14 cellular contexts compared by ENCODE assay signal in genomic region chr4:172758586-172759340, GRCh38.
DNase-seq lines count a peak whose midpoint lies in the region; ATAC-seq and TF ChIP-seq lines count a peak whose summit lies in the region.
"Had no signal": no experiment of that assay in that cellular context is flagged by ENCODE, and none has a peak within 500 bp of the region (broad histone marks: within the 10 kb centered on the region; RNA-seq: fewer than 3 reads in every experiment).

No MANE protein-coding gene starts in this region.

- H3K79me2 ChIP-seq in fibroblast of lung (ENCODE audit: control insufficient read depth, insufficient read depth, low read length) = no peaks in the 10 kb centered on the region

- H3K27me3 Mint-ChIP-seq in HFFc6 (ENCODE audit: insufficient read depth) = no peaks in the 10 kb centered on the region; the same call in none of the 2 replicates
- H3K27me3 Mint-ChIP-seq: activated naive CD8-positive, alpha-beta T cell treated with anti-CD3 and anti-CD28 coated beads for 36 hours; T-helper 17 cell had no signal

- no TSS peak for BruUV-seq in Panc1 (replicated peaks; lab: Mats Ljungman, UMichigan)

- no peaks in the 10 kb centered on the region for H4K20me1 ChIP-seq in fibroblast of lung (ENCODE audit: control insufficient read depth, extremely low read depth, insufficient read depth, low read length)

- H2AFZ ChIP-seq in fibroblast of lung (ENCODE audit: low read length) = no peak overlapping the region

- CTCF ChIA-PET in Panc1 (lab: Charles Lee) = no interaction called here

- H3K9ac ChIP-seq in fibroblast of lung (ENCODE audit: insufficient read depth, low read length) = no peak overlapping the region

- intact Hi-C loops in Panc1 (cut with micrococcal nuclease; ENCODE audit: unreplicated experiment) = no loop called here
- intact Hi-C loops in sigmoid colon (cut with DNase I) = no loop called here

- peaks cover 5% of the 10 kb centered on the region; the same call in 1 of the 2 replicates for H3K36me3 Mint-ChIP-seq in HFFc6 (ENCODE audit: low read depth)
- H3K36me3 Mint-ChIP-seq: activated naive CD8-positive, alpha-beta T cell treated with anti-CD3 and anti-CD28 coated beads for 36 hours had no signal

- H3K27ac Mint-ChIP-seq in HFFc6 = no peak overlapping the region
- H3K27ac Mint-ChIP-seq: activated CD8-positive, alpha-beta T cell treated with anti-CD3 and anti-CD28 coated beads, Interleukin-2, amount 10 ng/mL, durations not matched to agents 7 days and 5 days; activated naive CD8-positive, alpha-beta T cell treated with anti-CD3 and anti-CD28 coated beads for 36 hours; T-helper 17 cell had no signal

- H3K4me2 ChIP-seq in fibroblast of lung (ENCODE audit: extremely low read depth, insufficient read depth, low read length) = no peak overlapping the region

- TF ChIP-seq CTCF in HFFc6 (IDR thresholded peaks at IDR 0.05) (no peak), Panc1 (IDR thresholded peaks at IDR 0.05) (no peak), fibroblast of lung (conservative IDR thresholded peaks at IDR 0.05 in 1 of 2, IDR thresholded peaks at IDR 0.05 in 1 of 2; ENCODE audit: low read depth in 1 of 2, low read length in 2 of 2) (no peak), sigmoid colon (IDR thresholded peaks at IDR 0.05) (no peak)

- WGBS in sigmoid colon, 2 donors = 75 to 87% methylated on average over 2 of the region's 2 CpGs

- H3K4me3 ChIP-seq in Panc1 (ENCODE audit: low read depth in 2 of 2, low read length in 2 of 2) = no peak overlapping the region
- H3K4me3 ChIP-seq in fibroblast of lung (replicated peaks in 1 of 4; ENCODE audit: control extremely low read depth in 1 of 4, insufficient read depth in 1 of 4, low read depth in 3 of 4, low read length in 4 of 4) = no peak overlapping the region
- no peak overlapping the region for H3K4me3 ChIP-seq in sigmoid colon

- peaks cover 10% of the 10 kb centered on the region; the same call in 1 of the 2 replicates for H3K4me1 Mint-ChIP-seq in HFFc6 (ENCODE audit: low read depth)
- H3K4me1 Mint-ChIP-seq: activated naive CD8-positive, alpha-beta T cell treated with anti-CD3 and anti-CD28 coated beads for 36 hours; T-helper 17 cell had no signal

- in situ Hi-C loops in Panc1 (cut with HindIII; ENCODE audit: low pct_unique_long_range_greater_than_20kb, low sequenced_read_pairs) = no loop called here

- H3K36me3 ChIP-seq in Panc1 (ENCODE audit: control insufficient read depth, insufficient read depth, low read length) (no peaks in the 10 kb centered on the region), fibroblast of lung (ENCODE audit: control insufficient read depth, insufficient read depth, low read length) (no peaks in the 10 kb centered on the region), sigmoid colon (no peaks in the 10 kb centered on the region)

- H3K4me1 ChIP-seq in Panc1 (ENCODE audit: control insufficient read depth, insufficient read depth, low read length) (no peaks in the 10 kb centered on the region), fibroblast of lung (ENCODE audit: control insufficient read depth, extremely low read depth, insufficient read depth, low read length) (no peaks in the 10 kb centered on the region), sigmoid colon (no peaks in the 10 kb centered on the region)

- no peak for TF ChIP-seq EP300 in sigmoid colon (IDR thresholded peaks at IDR 0.05)

- no peak for ATAC-seq in Panc1
- ATAC-seq in GM18517 (IDR thresholded peaks at IDR 0.05; ENCODE audit: unreplicated experiment) = no peak
- ATAC-seq: activated CD8-positive, alpha-beta T cell treated with anti-CD3 and anti-CD28 coated beads, Interleukin-2, amount 10 ng/mL, durations not matched to agents 7 days and 5 days; T-helper 17 cell had no signal

- H3K27me3 ChIP-seq in Panc1 (ENCODE audit: control insufficient read depth, insufficient read depth, low read length) = no peaks in the 10 kb centered on the region
- H3K27me3 ChIP-seq in fibroblast of lung (ENCODE audit: control insufficient read depth, insufficient read depth, low read length) = no peaks in the 10 kb centered on the region
- no peaks in the 10 kb centered on the region for H3K27me3 ChIP-seq in sigmoid colon

- no peak for TF ChIP-seq POLR2A in sigmoid colon (IDR thresholded peaks at IDR 0.05)

- peak; percentile 75 for DNase-seq in A172 (ENCODE audit: low spot score)
- DNase-seq in HFFc6 = peak; percentile 81
- DNase-seq in Panc1 (ENCODE audit: low read depth, low spot score) = peak; percentile 28
- peak; percentile 60 to 75 for DNase-seq in fibroblast of lung (ENCODE audit: low read depth in 2 of 2)
- no peak for DNase-seq in OCI-M2 (lab: John Stamatoyannopoulos, UW; ENCODE audit: unreplicated experiment)
- DNase-seq in NCI-H1694 (lab: John Stamatoyannopoulos, UW) = no peak
- no peak for DNase-seq in sigmoid colon
- DNase-seq: activated CD8-positive, alpha-beta T cell treated with anti-CD3 and anti-CD28 coated beads, Interleukin-2, amount 10 ng/mL, durations not matched to agents 7 days and 5 days; activated naive CD8-positive, alpha-beta T cell treated with anti-CD3 and anti-CD28 coated beads for 36 hours; effector CD8-positive, alpha-beta T cell; MM.1S; NCI-H69; T-helper 17 cell had no signal

- peaks cover 5% of the 10 kb centered on the region for H3K9me3 Mint-ChIP-seq in HFFc6
- H3K9me3 Mint-ChIP-seq: activated naive CD8-positive, alpha-beta T cell treated with anti-CD3 and anti-CD28 coated beads for 36 hours had no signal

- H3K9me3 ChIP-seq in Panc1 (ENCODE audit: control insufficient read depth, insufficient read depth, low read depth, low read length) (no peaks in the 10 kb centered on the region), fibroblast of lung (ENCODE audit: control insufficient read depth, insufficient read depth, low read depth, low read length) (no peaks in the 10 kb centered on the region), sigmoid colon (no peaks in the 10 kb centered on the region)

- H3K4me3 Mint-ChIP-seq in HFFc6 = no peak overlapping the region
- H3K4me3 Mint-ChIP-seq: activated CD8-positive, alpha-beta T cell treated with anti-CD3 and anti-CD28 coated beads, Interleukin-2, amount 10 ng/mL, durations not matched to agents 7 days and 5 days; activated naive CD8-positive, alpha-beta T cell treated with anti-CD3 and anti-CD28 coated beads for 36 hours; T-helper 17 cell had no signal

- no peak overlapping the region for H3K27ac ChIP-seq in Panc1 (ENCODE audit: low read length)
- H3K27ac ChIP-seq in fibroblast of lung (ENCODE audit: insufficient read depth, low read length) = no peak overlapping the region
- H3K27ac ChIP-seq in sigmoid colon = no peak overlapping the region

- POLR2A ChIA-PET in Panc1 (lab: Charles Lee) = no interaction called here

Comparison
In these comparisons a context has a peak if more than half of its experiments do, and no peak if none do; other contexts are left out.
1. DNase-seq: peak in A172 (single experiment), HFFc6 (single experiment), Panc1 (single experiment) and fibroblast of lung (2 of 2); none in OCI-M2 (single experiment), NCI-H1694 (single experiment) and sigmoid colon (single experiment).